ENCODE assay signal across 18 cellular contexts in genomic region chr1:43572551-43572950, GRCh38. TPM values are rescaled to one million over a fixed set of nuclear protein-coding genes. Genes with fewer than 3 reads are reported as not detected.
DNase-seq lines count a peak whose midpoint lies in the region; ATAC-seq and TF ChIP-seq lines count a peak whose summit lies in the region.
"Had no signal": no experiment of that assay in that cellular context is flagged by ENCODE, and none has a peak within 500 bp of the region (broad histone marks: within the 10 kb centered on the region; RNA-seq: fewer than 3 reads in every experiment).

No MANE protein-coding gene starts in this region.

- H3K9me3 ChIP-seq in AG04450 (ENCODE audit: control insufficient read depth, insufficient read depth, low read length) = no peaks in the 10 kb centered on the region; the same call in 1 of the 2 replicates
- H3K9me3 ChIP-seq in NT2/D1 (ENCODE audit: insufficient read depth, low read length) = no peaks in the 10 kb centered on the region
- no peaks in the 10 kb centered on the region for H3K9me3 ChIP-seq in sigmoid colon
- H3K9me3 ChIP-seq: A549 had no signal

- peaks cover 8% of the 10 kb centered on the region for H3K27me3 Mint-ChIP-seq in endothelial cell (ENCODE audit: unreplicated experiment)

- H3K27me3 ChIP-seq in AG04450 (ENCODE audit: control insufficient read depth, insufficient read depth, low read length) (no peaks in the 10 kb centered on the region), NT2/D1 (ENCODE audit: insufficient read depth, insufficient read length) (no peaks in the 10 kb centered on the region), sigmoid colon (no peaks in the 10 kb centered on the region)

- POLR2A ChIA-PET in AG04450 (lab: Yijun Ruan, JAX) = interaction anchor here (0.5 to 0.9 kb wide), 3 partner anchors 32 to 1203 kb away, joined by 3 to 8 read pairs (median 3); partner anchors contain the start of genes KDM4A and RPS8

- intact Hi-C loops in sigmoid colon (cut with DNase I) = no loop called here

- H3K27ac Mint-ChIP-seq in endothelial cell (ENCODE audit: unreplicated experiment) = no peak overlapping the region
- H3K27ac Mint-ChIP-seq: CD4-positive, CD25-positive, alpha-beta regulatory T cell had no signal

- TF ChIP-seq CTCF in AG04450 (IDR thresholded peaks at IDR 0.05; ENCODE audit: low read depth, low read length) = no peak
- TF ChIP-seq CTCF in endothelial cell (IDR thresholded peaks at IDR 0.05; ENCODE audit: unreplicated experiment) = no peak
- TF ChIP-seq CTCF in sigmoid colon (IDR thresholded peaks at IDR 0.05) = no peak

- DNase-seq in AG04450 (ENCODE audit: low read depth, low spot score) (no peak), NT2/D1 (ENCODE audit: low read depth, low spot score) (no peak), endothelial cell (ENCODE audit: low spot score) (no peak), sigmoid colon (no peak), hypothalamus (lab: John Stamatoyannopoulos, UW) (no peak)
- DNase-seq: Calu3; CD4-positive, CD25-positive, alpha-beta regulatory T cell; DND-41; GOT3; NCI-H1048; NCI-H1436 treated with DMSO at 0.1 percent for 48 hours; NCI-H2029 treated with DMSO at 0.1 percent for 48 hours; NCI-H748 treated with DMSO at 0.1 percent for 48 hours had no signal

- H3K27ac ChIP-seq in AG04450 (ENCODE audit: low read depth, low read length) (peak overlapping the region; percentile 11), sigmoid colon (peak overlapping the region in 3 of 4 donors; percentile 32 to 50 (median 45))
- H3K27ac ChIP-seq: A549, PC-9 had no signal

- peaks cover 29% of the 10 kb centered on the region for H3K36me3 Mint-ChIP-seq in endothelial cell (ENCODE audit: low read depth, unreplicated experiment)
- H3K36me3 Mint-ChIP-seq: CD4-positive, CD25-positive, alpha-beta regulatory T cell had no signal

- H3K4me1 ChIP-seq in NT2/D1 (ENCODE audit: insufficient read depth, insufficient read length) (peaks cover 30% of the 10 kb centered on the region), sigmoid colon (peaks cover 0 to 16% (median 13%) of the 10 kb centered on the region in 4 donors)
- H3K4me1 ChIP-seq: A549 had no signal

- H3K4me1 Mint-ChIP-seq in endothelial cell (ENCODE audit: unreplicated experiment) = peaks cover 3% of the 10 kb centered on the region

- H3K4me3 ChIP-seq in AG04450 (ENCODE audit: low read depth, low read length) = no peak overlapping the region
- H3K4me3 ChIP-seq in NT2/D1 (ENCODE audit: insufficient read length, low read depth) = no peak overlapping the region
- H3K4me3 ChIP-seq in sigmoid colon = no peak overlapping the region
- H3K4me3 ChIP-seq: A549, PC-9 had no signal

- H3K36me3 ChIP-seq in NT2/D1 (ENCODE audit: insufficient read depth, insufficient read length, low read length) = peaks cover 90% of the 10 kb centered on the region
- H3K36me3 ChIP-seq in sigmoid colon = peaks cover 0 to 56% (median 17%) of the 10 kb centered on the region in 4 donors

- H3K9me3 Mint-ChIP-seq in endothelial cell (ENCODE audit: unreplicated experiment) = no peaks in the 10 kb centered on the region
- H3K9me3 Mint-ChIP-seq: CD4-positive, CD25-positive, alpha-beta regulatory T cell had no signal

- peak overlapping the region; percentile 29 for H3K4me3 Mint-ChIP-seq in endothelial cell (ENCODE audit: unreplicated experiment)
- H3K4me3 Mint-ChIP-seq: CD4-positive, CD25-positive, alpha-beta regulatory T cell had no signal

- TF ChIP-seq POLR2A in sigmoid colon (IDR thresholded peaks at IDR 0.05) = no peak

- peak overlapping the region; percentile 7 for H3K9ac ChIP-seq in NT2/D1 (ENCODE audit: insufficient read length, low read depth)

- WGBS in sigmoid colon, 2 donors = 87% methylated on average over 8 of the region's 8 CpGs

- ATAC-seq in HG02973 (IDR thresholded peaks at IDR 0.05; ENCODE audit: unreplicated experiment) (no peak), HG03108 (IDR thresholded peaks at IDR 0.05; ENCODE audit: unreplicated experiment) (no peak), GM21515 (IDR thresholded peaks at IDR 0.05; ENCODE audit: unreplicated experiment) (no peak)
- ATAC-seq: A549 had no signal

- TF ChIP-seq EP300 in sigmoid colon (IDR thresholded peaks at IDR 0.05) = no peak

- CTCF ChIA-PET in AG04450 (lab: Charles Lee) = interaction anchor here (1.2 kb wide), 1 partner anchor 18 kb away, joined by 3 read pairs; no protein-coding TSS in a partner anchor

RNA-seq across cellular contexts. Expression of gene PTPRF, which starts 41.9 kb away (rescaled TPM):
- polyA plus RNA-seq in AG04450 (2011; rRNA removed) = 68.3 and 72.0 TPM in 2 replicates
- 199 and 217 TPM in 2 replicates for polyA minus RNA-seq in AG04450 (2011; rRNA and poly(A)+ RNA removed)
- total RNA-seq in endothelial cell (ENCODE audit: unreplicated experiment) = 145 TPM
- 10 to 100 TPM; 38.2 to 78.7 (median 42.9) TPM for total RNA-seq in sigmoid colon
- 100 to 1,000 TPM in 1 of 3 donors, 10 to 100 TPM in 2; 18.6 to 125 (median 31.7) TPM for polyA plus RNA-seq in sigmoid colon
- polyA plus RNA-seq: CD4-positive, CD25-positive, alpha-beta regulatory T cell had no signal
